Comparison of ENCODE assay signal across 9 cellular contexts in genomic region chr1:160837558-160838205, GRCh38. TPM values are rescaled to one million over a fixed set of nuclear protein-coding genes. Genes with fewer than 3 reads are reported as not detected.
DNase-seq lines count a peak whose midpoint lies in the region; ATAC-seq and TF ChIP-seq lines count a peak whose summit lies in the region.
"Had no signal": no experiment of that assay in that cellular context is flagged by ENCODE, and none has a peak within 500 bp of the region (broad histone marks: within the 10 kb centered on the region; RNA-seq: fewer than 3 reads in every experiment).

No MANE protein-coding gene starts in this region.

- no peaks in the 10 kb centered on the region for H3K27me3 ChIP-seq in Caco-2 (replicated peaks; ENCODE audit: control insufficient read depth, insufficient read depth, low read length)

- intact Hi-C loops in Caco-2 (cut with micrococcal nuclease; ENCODE audit: unreplicated experiment), result no loop called here

- H3K27me3 Mint-ChIP-seq in Caco-2 (ENCODE audit: insufficient read depth, unreplicated experiment), result no peaks in the 10 kb centered on the region

- POLR2A ChIA-PET in Caco-2 (lab: Charles Lee), result no interaction called here

- WGBS in mesodermal cell (ENCODE audit: insufficient coverage in 2 of 2), 2 experiments, result 85 to 88% methylated on average over 7 to 9 of the region's 9 CpGs

- H3K4me3 Mint-ChIP-seq in Caco-2 (ENCODE audit: unreplicated experiment), result no peak overlapping the region

- H3K9me3 Mint-ChIP-seq in Caco-2 (ENCODE audit: unreplicated experiment), result no peaks in the 10 kb centered on the region

- H3K27ac ChIP-seq in mesodermal cell (ENCODE audit: low read depth, low read length, severe bottlenecking), result peak overlapping the region; percentile 80
- H3K27ac ChIP-seq: cardiac muscle cell had no signal

- BruUV-seq in Caco-2 (replicated peaks; lab: Mats Ljungman, UMichigan), result no TSS peak

- CTCF ChIA-PET in Caco-2 (lab: Charles Lee), result interaction anchor here (0.8 to 1.5 kb wide), 4 partner anchors 28 to 116 kb away, joined by 3 to 5 read pairs (median 4); partner anchors contain the start of genes ITLN1 and ITLN2

- peak; percentile 84 for ATAC-seq in GM18867 (IDR thresholded peaks at IDR 0.05; ENCODE audit: unreplicated experiment)
- ATAC-seq in HG02884 (IDR thresholded peaks at IDR 0.05; ENCODE audit: unreplicated experiment), result peak; percentile 81
- ATAC-seq in stimulated activated naive CD8-positive, alpha-beta T cell treated with anti-CD3 and anti-CD28 coated beads, Interleukin-15, Interleukin-2, amounts not matched to agents 100 U/mL and 50 U/mL, for 24 hours, result peak; percentile 89

- H3K4me1 ChIP-seq in mesodermal cell (ENCODE audit: control insufficient read depth, insufficient read depth, low read length, poor library complexity, severe bottlenecking) (peaks cover 19% of the 10 kb centered on the region), Caco-2 (peaks cover 5% of the 10 kb centered on the region; the same call in 1 of the 2 replicates)

- no peaks in the 10 kb centered on the region for H3K36me3 ChIP-seq in mesodermal cell (ENCODE audit: control insufficient read depth, insufficient read depth, low read length)
- H3K36me3 ChIP-seq in Caco-2 (ENCODE audit: control insufficient read depth, insufficient read depth, low read length), result no peaks in the 10 kb centered on the region
- H3K36me3 ChIP-seq: cardiac muscle cell had no signal

- peak; percentile 62 for DNase-seq in activated T-helper 9 cell treated with anti-CD3 and anti-CD28 coated beads, Interleukin-2, amount 50 U/mL, for 16 hours (ENCODE audit: low read depth)
- DNase-seq in stimulated activated naive CD8-positive, alpha-beta T cell treated with anti-CD3 and anti-CD28 coated beads, Interleukin-15, Interleukin-2, amounts not matched to agents 100 U/mL and 50 U/mL, for 24 hours, result peak; percentile 84
- DNase-seq in NCI-H1092 treated with DMSO at 0.1 percent for 48 hours (lab: John Stamatoyannopoulos, UW), result no peak
- no peak for DNase-seq in Caco-2

- H3K9me3 ChIP-seq in mesodermal cell (ENCODE audit: control insufficient read depth, low read length) (no peaks in the 10 kb centered on the region), Caco-2 (no peaks in the 10 kb centered on the region)

- H3K27ac Mint-ChIP-seq in Caco-2 (ENCODE audit: unreplicated experiment), result no peak overlapping the region

- H3K4me1 Mint-ChIP-seq in Caco-2 (ENCODE audit: low read depth, unreplicated experiment), result peaks cover 4% of the 10 kb centered on the region

- no peaks in the 10 kb centered on the region for H3K36me3 Mint-ChIP-seq in Caco-2 (ENCODE audit: insufficient read depth, unreplicated experiment)

- TF ChIP-seq CTCF in Caco-2 (IDR thresholded peaks at IDR 0.05; ENCODE audit: insufficient read depth in 1 of 2, low read depth in 1 of 2, low read length in 1 of 2, severe bottlenecking in 1 of 2, unreplicated experiment in 1 of 2), result no peak

- H3K4me3 ChIP-seq in mesodermal cell (ENCODE audit: extremely low read depth, insufficient read depth, low read length, poor library complexity, severe bottlenecking), result no peak overlapping the region
- no peak overlapping the region for H3K4me3 ChIP-seq in Caco-2 (ENCODE audit: low read depth, low read length)
- H3K4me3 ChIP-seq: cardiac muscle cell had no signal

TF ChIP-seq in PFSK-1, 5 proteins besides CTCF, POLR2A, EP300 and RAD21:
- TF ChIP-seq FOXP2 (optimal IDR thresholded peaks at IDR 0.05; ENCODE audit: borderline replicate concordance, extremely low read depth, extremely low read length, insufficient read depth) (peak; percentile 34), REST (IDR thresholded peaks at IDR 0.05; ENCODE audit: insufficient read depth in 1 of 2, low read depth in 2 of 2, low read length in 2 of 2) (no peak), SIN3A (IDR thresholded peaks at IDR 0.05; ENCODE audit: borderline replicate concordance, insufficient read depth, low read length) (no peak), POLR2AphosphoS5 (IDR thresholded peaks at IDR 0.05; ENCODE audit: low read depth, low read length) (no peak), TAF1 (IDR thresholded peaks at IDR 0.05; ENCODE audit: borderline replicate concordance, insufficient read depth, low read length) (no peak)

RNA-seq across cellular contexts. Expression of gene CD244, which starts 25.0 kb away (rescaled TPM):
- polyA plus RNA-seq in PFSK-1 (2012; ENCODE audit: insufficient read length, low read depth), result not detected
- 1.2 TPM for polyA plus RNA-seq in mesodermal cell (2013, experiment 1 of 2)
- 1.2 TPM for polyA plus RNA-seq in mesodermal cell (2013, experiment 2 of 2)
- total RNA-seq in Caco-2 (2022), result 0.11 TPM in 1 of 2 replicates, not detected in the other
- total RNA-seq: cardiac muscle cell had no signal

RNA-seq across cellular contexts. Expression of gene LY9, which starts 41.7 kb away (rescaled TPM):
- not detected for polyA plus RNA-seq in PFSK-1 (2012; ENCODE audit: insufficient read length, low read depth)
- polyA plus RNA-seq in mesodermal cell (2013, experiment 1 of 2), result not detected
- not detected for polyA plus RNA-seq in mesodermal cell (2013, experiment 2 of 2)
- total RNA-seq in Caco-2 (2022), result not detected in 2 replicates
- total RNA-seq: cardiac muscle cell had no signal
- polyA plus RNA-seq: cardiac muscle cell had no signal

RNA-seq across cellular contexts. Expression of gene ITLN1, which starts 47.3 kb away (rescaled TPM):
- not detected for polyA plus RNA-seq in PFSK-1 (2012; ENCODE audit: insufficient read length, low read depth)
- polyA plus RNA-seq in mesodermal cell (2013, experiment 1 of 2), result 0.29 TPM
- polyA plus RNA-seq in mesodermal cell (2013, experiment 2 of 2), result not detected
- 0.37 TPM in 1 of 2 replicates, not detected in the other for total RNA-seq in Caco-2 (2022)
- total RNA-seq: cardiac muscle cell had no signal

Comparison
In these comparisons a context has a peak if more than half of its experiments do, and no peak if none do; other contexts are left out.
1. DNase-seq: peak in activated T-helper 9 cell treated with anti-CD3 and anti-CD28 coated beads, Interleukin-2, amount 50 U/mL, for 16 hours (single experiment) and stimulated activated naive CD8-positive, alpha-beta T cell treated with anti-CD3 and anti-CD28 coated beads, Interleukin-15, Interleukin-2, amounts not matched to agents 100 U/mL and 50 U/mL, for 24 hours (single experiment); none in NCI-H1092 treated with DMSO at 0.1 percent for 48 hours (single experiment) and Caco-2 (0 of 2).
2. Peak in every context shown above with its lines, with median percentiles within 50 percentile points of each other: ATAC-seq.